Comparison of ENCODE assay signal across 8 cellular contexts in genomic region chr12:26317942-26318565, GRCh38.
DNase-seq lines count a peak whose midpoint lies in the region; ATAC-seq, FAIRE-seq and TF ChIP-seq lines count a peak whose summit lies in the region.

No MANE protein-coding gene starts in this region.

- H2AFZ ChIP-seq in endothelial cell of umbilical vein (ENCODE audit: low read depth, low read length), result peak overlapping the region; percentile 6

- TF ChIP-seq CTCF in endothelial cell of umbilical vein (IDR thresholded peaks at IDR 0.05; ENCODE audit: extremely low read depth in 1 of 2, insufficient read depth in 1 of 2, low read depth in 1 of 2, low read length in 2 of 2), result no peak
- no peak for TF ChIP-seq CTCF in CD4-positive, alpha-beta T cell (IDR thresholded peaks at IDR 0.05)

- H3K27ac Mint-ChIP-seq in activated naive CD8-positive, alpha-beta T cell, result peak overlapping the region; percentile 29
- H3K27ac Mint-ChIP-seq in activated naive CD8-positive, alpha-beta T cell treated with anti-CD3 and anti-CD28 coated beads for 36 hours, result no peak overlapping the region
- H3K27ac Mint-ChIP-seq in CD4-positive, alpha-beta T cell, result no peak overlapping the region

- peaks cover 10% of the 10 kb centered on the region for H3K36me3 Mint-ChIP-seq in activated naive CD8-positive, alpha-beta T cell
- peaks cover 5% of the 10 kb centered on the region for H3K36me3 Mint-ChIP-seq in activated naive CD8-positive, alpha-beta T cell treated with anti-CD3 and anti-CD28 coated beads for 36 hours
- no peaks in the 10 kb centered on the region for H3K36me3 Mint-ChIP-seq in CD4-positive, alpha-beta T cell (ENCODE audit: low read depth)

- no TSS peak for BruUV-seq in endothelial cell of umbilical vein (replicated peaks; lab: Mats Ljungman, UMichigan)

- dilution Hi-C loops in endothelial cell of umbilical vein (cut with MboI; ENCODE audit: extremely low pct_ligation_motif_present, low sequenced_read_pairs), result no loop called here

- H3K36me3 ChIP-seq in endothelial cell of umbilical vein (ENCODE audit: control insufficient read depth in 2 of 2, extremely low read depth in 1 of 2, insufficient read depth in 2 of 2, low read length in 2 of 2), result no peaks in the 10 kb centered on the region

- no peaks in the 10 kb centered on the region for H3K27me3 ChIP-seq in endothelial cell of umbilical vein (ENCODE audit: control insufficient read depth in 2 of 2, insufficient read depth in 2 of 2, low read length in 2 of 2)
- no peaks in the 10 kb centered on the region for H3K27me3 ChIP-seq in CD4-positive, alpha-beta T cell (ENCODE audit: control insufficient read depth, insufficient read depth, low read length)

- intact Hi-C loops in endothelial cell of umbilical vein (cut with micrococcal nuclease), result no loop called here
- intact Hi-C loops in CD4-positive, alpha-beta T cell (cut with DNase I, micrococcal nuclease), result loop anchor here in 1 of 2 experiments (1.0 kb wide), 1 partner anchor 32 kb away; no protein-coding TSS in a partner anchor

- H4K20me1 ChIP-seq in endothelial cell of umbilical vein (replicated peaks; ENCODE audit: control insufficient read depth, extremely low read depth, insufficient read depth, low read length), result no peaks in the 10 kb centered on the region

- no peak overlapping the region for H3K4me3 Mint-ChIP-seq in activated naive CD8-positive, alpha-beta T cell
- no peak overlapping the region for H3K4me3 Mint-ChIP-seq in activated naive CD8-positive, alpha-beta T cell treated with anti-CD3 and anti-CD28 coated beads for 36 hours
- no peak overlapping the region for H3K4me3 Mint-ChIP-seq in CD4-positive, alpha-beta T cell

- no peaks in the 10 kb centered on the region for H3K9me1 ChIP-seq in endothelial cell of umbilical vein (replicated peaks; ENCODE audit: control insufficient read depth, extremely low read depth, insufficient read depth, low read length)

- peak; percentile 77 for FAIRE-seq in endothelial cell of umbilical vein (lab: Jason Lieb, UNC)

- POLR2A ChIA-PET in endothelial cell of umbilical vein (lab: Charles Lee), result no interaction called here
- POLR2A ChIA-PET in CD4-positive, alpha-beta T cell (lab: Charles Lee), result no interaction called here

- H3K27ac ChIP-seq in endothelial cell of umbilical vein (ENCODE audit: insufficient read depth, low read depth, low read length), result peak overlapping the region; percentile 72
- no peak overlapping the region for H3K27ac ChIP-seq in CD4-positive, alpha-beta T cell (ENCODE audit: low read depth, low read length)

- DNase-seq in activated naive CD8-positive, alpha-beta T cell treated with anti-CD3 and anti-CD28 coated beads for 36 hours, result no peak
- peak; percentile 74 for DNase-seq in endothelial cell of umbilical vein (ENCODE audit: low read depth, low spot score)
- peak; percentile 57 for DNase-seq in stromal cell of bone marrow (ENCODE audit: low read depth)
- no peak for DNase-seq in NCI-H524 (lab: John Stamatoyannopoulos, UW)
- DNase-seq in CD4-positive, alpha-beta T cell, result no peak
- DNase-seq in activated naive CD4-positive, alpha-beta T cell treated with anti-CD3 and anti-CD28 coated beads, Interleukin-2, amount 50 U/mL, for 16 hours, result no peak

- H3K9me3 Mint-ChIP-seq in activated naive CD8-positive, alpha-beta T cell (ENCODE audit: low read depth), result peaks cover 24% of the 10 kb centered on the region
- peaks cover 17% of the 10 kb centered on the region for H3K9me3 Mint-ChIP-seq in activated naive CD8-positive, alpha-beta T cell treated with anti-CD3 and anti-CD28 coated beads for 36 hours
- peaks cover 8% of the 10 kb centered on the region for H3K9me3 Mint-ChIP-seq in CD4-positive, alpha-beta T cell

- H3K4me2 ChIP-seq in endothelial cell of umbilical vein (ENCODE audit: insufficient read depth, low read length), result peak overlapping the region; percentile 19

- ATAC-seq in HG03457 (IDR thresholded peaks at IDR 0.05; ENCODE audit: unreplicated experiment), result peak; percentile 64
- no peak for ATAC-seq in CD4-positive, alpha-beta T cell (ENCODE audit: poor library complexity)

- no peaks in the 10 kb centered on the region for H3K9me3 ChIP-seq in endothelial cell of umbilical vein (replicated peaks; ENCODE audit: control insufficient read depth, insufficient read depth, low read length)
- no peaks in the 10 kb centered on the region for H3K9me3 ChIP-seq in CD4-positive, alpha-beta T cell (ENCODE audit: control insufficient read depth, low read length)

- TF ChIP-seq POLR2A in endothelial cell of umbilical vein (IDR thresholded peaks at IDR 0.05; ENCODE audit: low read depth, low read length), result no peak

- CTCF ChIA-PET in endothelial cell of umbilical vein (lab: Charles Lee), result interaction anchor here (0.8 to 2.0 kb wide), 10 partner anchors 11 to 698 kb away, joined by 3 to 12 read pairs (median 3); no protein-coding TSS in a partner anchor
- CTCF ChIA-PET in CD4-positive, alpha-beta T cell (lab: Charles Lee), result no interaction called here

- H3K4me1 ChIP-seq in endothelial cell of umbilical vein (ENCODE audit: control insufficient read depth, extremely low read depth, insufficient read depth, low read length), result peaks cover 13% of the 10 kb centered on the region

- peak overlapping the region; percentile 28 for H3K9ac ChIP-seq in endothelial cell of umbilical vein (replicated peaks; ENCODE audit: extremely low read depth, insufficient read depth, low read length)

- peaks cover 1% of the 10 kb centered on the region for H3K4me1 Mint-ChIP-seq in activated naive CD8-positive, alpha-beta T cell (ENCODE audit: low read depth)
- peaks cover 5% of the 10 kb centered on the region for H3K4me1 Mint-ChIP-seq in activated naive CD8-positive, alpha-beta T cell treated with anti-CD3 and anti-CD28 coated beads for 36 hours
- H3K4me1 Mint-ChIP-seq in CD4-positive, alpha-beta T cell (ENCODE audit: low read depth), result no peaks in the 10 kb centered on the region

- no peaks in the 10 kb centered on the region for H3K79me2 ChIP-seq in endothelial cell of umbilical vein (ENCODE audit: control insufficient read depth, insufficient read depth, low read length)

- peaks cover 8% of the 10 kb centered on the region for H3K27me3 Mint-ChIP-seq in activated naive CD8-positive, alpha-beta T cell
- H3K27me3 Mint-ChIP-seq in activated naive CD8-positive, alpha-beta T cell treated with anti-CD3 and anti-CD28 coated beads for 36 hours, result peaks cover 10% of the 10 kb centered on the region
- H3K27me3 Mint-ChIP-seq in CD4-positive, alpha-beta T cell, result peaks cover 10% of the 10 kb centered on the region

- no peak overlapping the region for H3K4me3 ChIP-seq in endothelial cell of umbilical vein (replicated peaks in 1 of 3; ENCODE audit: insufficient read depth in 1 of 3, low read depth in 1 of 3, low read length in 3 of 3)

TF ChIP-seq in endothelial cell of umbilical vein, 7 proteins besides CTCF, POLR2A, EP300 and RAD21:
- peak; percentile 91 for TF ChIP-seq FOS (IDR thresholded peaks at IDR 0.05; ENCODE audit: borderline replicate concordance, insufficient read depth, low read length)
- TF ChIP-seq EZH2 (IDR thresholded peaks at IDR 0.05; ENCODE audit: borderline replicate concordance, low read depth, low read length, severe bottlenecking), result no peak
- TF ChIP-seq MYC (IDR thresholded peaks at IDR 0.05; ENCODE audit: low read depth, low read length), result no peak
- peak; percentile 86 for TF ChIP-seq JUN (IDR thresholded peaks at IDR 0.05; ENCODE audit: borderline replicate concordance, insufficient read depth, insufficient read length, low read depth)

Comparison
In these comparisons a context has a peak if more than half of its experiments do, and no peak if none do; other contexts are left out.
1. DNase-seq: peak in endothelial cell of umbilical vein (single experiment) and stromal cell of bone marrow (single experiment); none in activated naive CD8-positive, alpha-beta T cell treated with anti-CD3 and anti-CD28 coated beads for 36 hours (single experiment), NCI-H524 (0 of 2), CD4-positive, alpha-beta T cell (0 of 10) and activated naive CD4-positive, alpha-beta T cell treated with anti-CD3 and anti-CD28 coated beads, Interleukin-2, amount 50 U/mL, for 16 hours (single experiment).